11 cellular contexts compared by ENCODE assay signal in the genomic region with DNA sequence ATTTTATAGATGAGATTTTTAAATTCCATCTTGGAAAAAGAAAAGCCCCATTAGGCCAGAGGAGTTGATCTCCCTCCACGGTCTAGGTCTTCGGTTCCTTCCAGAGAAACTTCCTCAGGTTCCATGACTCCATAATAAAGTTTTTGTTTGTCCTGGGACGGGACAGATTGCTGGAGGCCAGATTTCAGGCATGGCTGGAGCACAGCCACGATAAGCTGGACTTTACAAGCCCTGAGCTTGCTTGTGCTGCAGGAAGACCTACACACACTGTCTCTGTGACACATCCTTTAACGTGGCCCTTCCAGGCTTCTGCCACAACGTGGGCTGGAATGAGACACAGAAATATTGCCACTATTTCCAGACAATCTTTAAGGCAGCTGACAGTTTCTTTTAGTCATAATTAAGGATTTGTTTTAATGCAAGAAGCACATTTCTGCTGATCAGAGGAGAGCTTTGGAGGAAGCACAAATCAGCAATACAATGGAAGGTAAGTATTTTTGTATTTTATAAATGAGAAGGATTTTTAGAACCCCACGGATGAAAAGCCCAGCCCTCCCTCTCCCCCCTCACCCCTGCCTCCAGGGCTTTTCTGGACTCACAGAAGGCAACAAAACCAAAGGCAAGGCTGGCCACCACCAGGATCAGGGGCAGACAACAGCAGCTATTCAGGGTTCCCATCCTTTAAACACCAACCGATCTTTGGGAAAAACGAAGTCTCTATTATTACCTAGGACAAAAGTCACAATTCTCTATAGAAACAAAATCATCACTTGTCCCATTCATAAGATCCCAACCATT. TPM values are rescaled to one million over a fixed set of nuclear protein-coding genes. Genes with fewer than 3 reads are reported as not detected.
DNase-seq lines count a peak whose midpoint lies in the region; ATAC-seq and TF ChIP-seq lines count a peak whose summit lies in the region.
"Had no signal": no experiment of that assay in that cellular context is flagged by ENCODE, and none has a peak within 500 bp of the region (broad histone marks: within the 10 kb centered on the region; RNA-seq: fewer than 3 reads in every experiment).

No MANE protein-coding gene starts in this region.

- H3K4me3 ChIP-seq in esophagus muscularis mucosa (peak overlapping the region in 1 of 4 donors; percentile 40), mucosa of stomach (ENCODE audit: low read length) (no peak overlapping the region), vagina (no peak overlapping the region)
- H3K4me3 ChIP-seq: skin epidermis had no signal

- DNase-seq in Right ventricle myocardium inferior (ENCODE audit: missing footprints) (no peak), cardiac septum (ENCODE audit: low spot score) (no peak), esophagus muscularis mucosa (ENCODE audit: extremely low spot score) (no peak), vagina (ENCODE audit: extremely low spot score in 2 of 2) (no peak), NCI-H1417 (lab: John Stamatoyannopoulos, UW) (no peak)
- DNase-seq: activated CD4-positive, alpha-beta T cell treated with anti-CD3 and anti-CD28 coated beads for 1 hour; NCI-H2171 had no signal

- ATAC-seq in Right ventricle myocardium inferior = peak; percentile 34
- no peak for ATAC-seq in HG03342 (IDR thresholded peaks at IDR 0.05; ENCODE audit: unreplicated experiment)
- no peak for ATAC-seq in GM18505 (IDR thresholded peaks at IDR 0.05; ENCODE audit: unreplicated experiment)

- TF ChIP-seq EP300 in esophagus muscularis mucosa (IDR thresholded peaks at IDR 0.05) = no peak

- no peaks in the 10 kb centered on the region for H3K27me3 ChIP-seq in esophagus muscularis mucosa
- H3K27me3 ChIP-seq in mucosa of stomach (ENCODE audit: control insufficient read depth, insufficient read depth, low read length) = no peaks in the 10 kb centered on the region
- no peaks in the 10 kb centered on the region for H3K27me3 ChIP-seq in vagina

- no peak for TF ChIP-seq CTCF in esophagus muscularis mucosa (IDR thresholded peaks at IDR 0.05)
- TF ChIP-seq CTCF in vagina (IDR thresholded peaks at IDR 0.05) = no peak

- intact Hi-C loops in Right ventricle myocardium inferior (cut with DNase I) = loop anchor here (2.0 to 5.0 kb wide), 2 partner anchors 27 to 37 kb away; no protein-coding TSS in a partner anchor
- intact Hi-C loops in cardiac septum (cut with DNase I) = no loop called here
- intact Hi-C loops in esophagus muscularis mucosa (cut with DNase I) = loop anchor here (10.0 kb wide), 1 partner anchor 239 kb away; no protein-coding TSS in a partner anchor
- intact Hi-C loops in vagina (cut with DNase I) = no loop called here

- H3K9me3 ChIP-seq in esophagus muscularis mucosa (no peaks in the 10 kb centered on the region), mucosa of stomach (ENCODE audit: control insufficient read depth, low read length) (no peaks in the 10 kb centered on the region), vagina (no peaks in the 10 kb centered on the region)

- H3K27ac ChIP-seq in esophagus muscularis mucosa (replicated peaks in 1 of 4) (peak overlapping the region; percentile 95 to 99 (median 98)), vagina (peak overlapping the region; percentile 67)

- peaks cover 0 to 10% (median 6%) of the 10 kb centered on the region in 4 donors for H3K36me3 ChIP-seq in esophagus muscularis mucosa
- no peaks in the 10 kb centered on the region for H3K36me3 ChIP-seq in mucosa of stomach (ENCODE audit: control insufficient read depth, insufficient read depth, low read length)
- H3K36me3 ChIP-seq in vagina = no peaks in the 10 kb centered on the region

- H3K9ac ChIP-seq in mucosa of stomach (ENCODE audit: low read length) = peak overlapping the region; percentile 42

- H3K4me1 ChIP-seq in esophagus muscularis mucosa = peaks cover 87 to 95% (median 94%) of the 10 kb centered on the region in 4 donors
- peaks cover 68% of the 10 kb centered on the region for H3K4me1 ChIP-seq in mucosa of stomach (ENCODE audit: control insufficient read depth, insufficient read depth, low read length)
- H3K4me1 ChIP-seq in vagina = peaks cover 93% of the 10 kb centered on the region

- TF ChIP-seq POLR2A in esophagus muscularis mucosa (IDR thresholded peaks at IDR 0.05; ENCODE audit: low read depth) (no peak), vagina (IDR thresholded peaks at IDR 0.05) (no peak), GM18505 (IDR thresholded peaks at IDR 0.05; ENCODE audit: borderline replicate concordance, extremely low read depth, insufficient read depth, insufficient read length) (no peak)

- 25% methylated on average over 9 of the region's 9 CpGs for WGBS in esophagus muscularis mucosa

RNA-seq across cellular contexts. Expression of a gene that starts 6.5 kb away (rescaled TPM):
- total RNA-seq in Right ventricle myocardium inferior (31.3 TPM), cardiac septum (35.9 TPM), esophagus muscularis mucosa (100 to 1,000 TPM in 1 of 4 donors, 10 to 100 TPM in 3; 69.7 to 125 (median 84.7) TPM), vagina (74.4 TPM)

Comparison
In these comparisons a context has a peak if more than half of its experiments do, and no peak if none do; other contexts are left out.
1. intact Hi-C loops: an anchor here in Right ventricle myocardium inferior (2.0 to 5.0 kb wide) and esophagus muscularis mucosa (10.0 kb wide); none called in cardiac septum and vagina.